Comparison of ENCODE assay signal across 1 cellular context in the genomic region with DNA sequence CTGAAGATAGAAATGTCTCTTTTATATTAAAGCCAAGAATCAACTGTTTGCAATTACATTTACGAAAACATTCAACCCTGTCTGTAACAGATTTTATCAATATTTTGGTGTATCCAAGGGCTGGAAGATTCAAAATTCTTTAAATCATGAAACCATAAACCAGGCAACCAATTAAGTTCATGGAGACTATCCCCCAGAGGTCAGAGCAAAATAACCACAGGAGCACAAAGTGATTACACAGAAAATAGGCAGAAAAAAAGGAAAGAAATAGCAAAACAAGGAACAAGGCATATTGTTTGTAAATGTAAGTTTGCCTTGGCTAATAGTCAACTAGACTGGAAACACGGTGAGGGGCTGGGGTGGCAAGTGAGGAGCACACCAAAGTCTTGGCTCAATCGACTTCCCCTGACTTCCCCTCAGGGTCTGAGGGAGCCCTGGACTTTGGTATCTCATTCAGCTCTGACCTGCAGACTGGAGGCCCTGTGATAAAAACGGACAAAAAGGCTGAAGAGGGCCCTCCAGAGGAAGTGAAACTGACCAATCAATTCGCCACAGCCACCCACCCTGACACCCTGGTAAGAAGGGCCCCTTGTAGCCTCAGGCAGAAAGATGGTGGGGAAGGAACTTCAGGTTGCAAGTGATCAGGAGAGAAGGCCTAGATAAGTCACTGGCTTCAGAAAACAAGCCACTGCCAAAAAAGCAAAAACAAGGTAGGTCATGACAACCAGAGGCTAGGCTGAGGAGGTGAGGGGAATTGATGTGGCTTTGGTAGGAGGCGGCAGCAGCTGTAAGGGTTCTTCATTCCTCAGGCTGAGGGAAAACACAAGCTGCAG.
A peak's percentile ranks its signal among the peaks of the same experiment; 100 is the strongest.
TF ChIP-seq lines count a peak whose summit lies in the region.

No MANE protein-coding gene starts in this region.

TF ChIP-seq in K562, 482 proteins besides CTCF, POLR2A, EP300 and RAD21 (continued from another document):
- TF ChIP-seq YY1 (IDR thresholded peaks at IDR 0.05; ENCODE audit: borderline replicate concordance in 1 of 3, control insufficient read depth in 1 of 3, extremely low read depth in 1 of 3, insufficient read depth in 3 of 3, insufficient read length in 1 of 3, insufficient replicate concordance in 2 of 3, low read depth in 1 of 3, low read length in 2 of 3), result peak in 1 of 3 experiments; percentile 32
- 0 out of 4 replicates have a peak, but pooled peaks of 1 of the 2 experiments have one; percentile 9 for TF ChIP-seq RCOR1 (IDR thresholded peaks at IDR 0.05; ENCODE audit: borderline replicate concordance in 1 of 2, low read depth in 2 of 2, low read length in 2 of 2)
- 0 out of 2 replicates have a peak, but pooled peaks have one; percentile 15 for TF ChIP-seq ZEB2 (IDR thresholded peaks at IDR 0.05)
- peak; percentile 29; the same call in 1 of the 2 replicates for TF ChIP-seq ARID1B (IDR thresholded peaks at IDR 0.05)
- TF ChIP-seq, protein P1, sequence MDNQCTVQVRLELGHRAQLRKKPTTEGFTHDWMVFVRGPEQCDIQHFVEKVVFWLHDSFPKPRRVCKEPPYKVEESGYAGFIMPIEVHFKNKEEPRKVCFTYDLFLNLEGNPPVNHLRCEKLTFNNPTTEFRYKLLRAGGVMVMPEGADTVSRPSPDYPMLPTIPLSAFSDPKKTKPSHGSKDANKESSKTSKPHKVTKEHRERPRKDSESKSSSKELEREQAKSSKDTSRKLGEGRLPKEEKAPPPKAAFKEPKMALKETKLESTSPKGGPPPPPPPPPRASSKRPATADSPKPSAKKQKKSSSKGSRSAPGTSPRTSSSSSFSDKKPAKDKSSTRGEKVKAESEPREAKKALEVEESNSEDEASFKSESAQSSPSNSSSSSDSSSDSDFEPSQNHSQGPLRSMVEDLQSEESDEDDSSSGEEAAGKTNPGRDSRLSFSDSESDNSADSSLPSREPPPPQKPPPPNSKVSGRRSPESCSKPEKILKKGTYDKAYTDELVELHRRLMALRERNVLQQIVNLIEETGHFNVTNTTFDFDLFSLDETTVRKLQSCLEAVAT (IDR thresholded peaks at IDR 0.05), result peak in 1 of 2 experiments; percentile 39; a peak in 1 of 4 replicates
- TF ChIP-seq POLR2H (tag; IDR thresholded peaks at IDR 0.05; ENCODE audit: low read depth), result no peak
- TF ChIP-seq ZBTB7A (IDR thresholded peaks at IDR 0.05; ENCODE audit: borderline replicate concordance, control insufficient read depth, low read depth, low read length), result peak; percentile 33; the same call in 1 of the 2 replicates
- TF ChIP-seq ZNF316 (IDR thresholded peaks at IDR 0.05), result peak; percentile 71
- TF ChIP-seq NFIC (IDR thresholded peaks at IDR 0.05), result peak; percentile 5; the same call in 1 of the 2 replicates
- TF ChIP-seq HDAC2 (IDR thresholded peaks at IDR 0.05), result 0 out of 2 replicates have a peak, but pooled peaks have one; percentile 46
- TF ChIP-seq ZKSCAN8 (CRISPR knock-in tag; IDR thresholded peaks at IDR 0.05), result no peak
- TF ChIP-seq, protein P2, sequence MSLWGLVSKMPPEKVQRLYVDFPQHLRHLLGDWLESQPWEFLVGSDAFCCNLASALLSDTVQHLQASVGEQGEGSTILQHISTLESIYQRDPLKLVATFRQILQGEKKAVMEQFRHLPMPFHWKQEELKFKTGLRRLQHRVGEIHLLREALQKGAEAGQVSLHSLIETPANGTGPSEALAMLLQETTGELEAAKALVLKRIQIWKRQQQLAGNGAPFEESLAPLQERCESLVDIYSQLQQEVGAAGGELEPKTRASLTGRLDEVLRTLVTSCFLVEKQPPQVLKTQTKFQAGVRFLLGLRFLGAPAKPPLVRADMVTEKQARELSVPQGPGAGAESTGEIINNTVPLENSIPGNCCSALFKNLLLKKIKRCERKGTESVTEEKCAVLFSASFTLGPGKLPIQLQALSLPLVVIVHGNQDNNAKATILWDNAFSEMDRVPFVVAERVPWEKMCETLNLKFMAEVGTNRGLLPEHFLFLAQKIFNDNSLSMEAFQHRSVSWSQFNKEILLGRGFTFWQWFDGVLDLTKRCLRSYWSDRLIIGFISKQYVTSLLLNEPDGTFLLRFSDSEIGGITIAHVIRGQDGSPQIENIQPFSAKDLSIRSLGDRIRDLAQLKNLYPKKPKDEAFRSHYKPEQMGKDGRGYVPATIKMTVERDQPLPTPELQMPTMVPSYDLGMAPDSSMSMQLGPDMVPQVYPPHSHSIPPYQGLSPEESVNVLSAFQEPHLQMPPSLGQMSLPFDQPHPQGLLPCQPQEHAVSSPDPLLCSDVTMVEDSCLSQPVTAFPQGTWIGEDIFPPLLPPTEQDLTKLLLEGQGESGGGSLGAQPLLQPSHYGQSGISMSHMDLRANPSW (CRISPR knock-in tag; IDR thresholded peaks at IDR 0.05), result 0 out of 2 replicates have a peak, but pooled peaks have one; percentile 37
- TF ChIP-seq FOS (IDR thresholded peaks at IDR 0.05; ENCODE audit: extremely low read depth, insufficient read length), result no peak
- TF ChIP-seq STAT5A (IDR thresholded peaks at IDR 0.05; ENCODE audit: borderline replicate concordance, low read length), result no peak
- TF ChIP-seq SIX5 (IDR thresholded peaks at IDR 0.05; ENCODE audit: borderline replicate concordance in 1 of 2, insufficient read depth in 1 of 2, low read depth in 1 of 2, low read length in 2 of 2), result no peak
- no peak for TF ChIP-seq CEBPG (CRISPR knock-in tag; IDR thresholded peaks at IDR 0.05)
- TF ChIP-seq CEBPG (tag; conservative IDR thresholded peaks at IDR 0.05 in 1 of 2, IDR thresholded peaks at IDR 0.05 in 1 of 2), result 0 out of 4 replicates have a peak, but pooled peaks of 1 of the 2 experiments have one; percentile 0
- TF ChIP-seq, protein P3, sequence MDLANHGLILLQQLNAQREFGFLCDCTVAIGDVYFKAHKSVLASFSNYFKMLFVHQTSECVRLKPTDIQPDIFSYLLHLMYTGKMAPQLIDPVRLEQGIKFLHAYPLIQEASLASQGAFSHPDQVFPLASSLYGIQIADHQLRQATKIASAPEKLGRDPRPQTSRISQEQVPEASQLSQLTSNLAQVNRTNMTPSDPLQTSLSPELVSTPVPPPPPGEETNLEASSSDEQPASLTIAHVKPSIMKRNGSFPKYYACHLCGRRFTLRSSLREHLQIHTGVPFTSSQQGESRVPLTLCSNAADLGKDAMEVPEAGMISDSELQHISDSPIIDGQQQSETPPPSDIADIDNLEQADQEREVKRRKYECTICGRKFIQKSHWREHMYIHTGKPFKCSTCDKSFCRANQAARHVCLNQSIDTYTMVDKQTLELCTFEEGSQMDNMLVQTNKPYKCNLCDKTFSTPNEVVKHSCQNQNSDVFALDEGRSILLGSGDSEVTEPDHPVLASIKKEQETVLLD (IDR thresholded peaks at IDR 0.05), result 0 out of 2 replicates have a peak, but pooled peaks have one; percentile 31
- TF ChIP-seq MXI1 (IDR thresholded peaks at IDR 0.05; ENCODE audit: low read depth, low read length), result no peak
- TF ChIP-seq ZFX (CRISPR knock-in tag; IDR thresholded peaks at IDR 0.05), result peak; percentile 69
- 0 out of 2 replicates have a peak, but pooled peaks have one; percentile 2 for TF ChIP-seq TAL1 (IDR thresholded peaks at IDR 0.05)
- TF ChIP-seq, protein P4, sequence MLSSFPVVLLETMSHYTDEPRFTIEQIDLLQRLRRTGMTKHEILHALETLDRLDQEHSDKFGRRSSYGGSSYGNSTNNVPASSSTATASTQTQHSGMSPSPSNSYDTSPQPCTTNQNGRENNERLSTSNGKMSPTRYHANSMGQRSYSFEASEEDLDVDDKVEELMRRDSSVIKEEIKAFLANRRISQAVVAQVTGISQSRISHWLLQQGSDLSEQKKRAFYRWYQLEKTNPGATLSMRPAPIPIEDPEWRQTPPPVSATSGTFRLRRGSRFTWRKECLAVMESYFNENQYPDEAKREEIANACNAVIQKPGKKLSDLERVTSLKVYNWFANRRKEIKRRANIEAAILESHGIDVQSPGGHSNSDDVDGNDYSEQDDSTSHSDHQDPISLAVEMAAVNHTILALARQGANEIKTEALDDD (IDR thresholded peaks at IDR 0.05), result peak; percentile 41; the same call in 1 of the 2 replicates
- TF ChIP-seq TEAD1 (CRISPR knock-in tag; IDR thresholded peaks at IDR 0.05), result no peak
- peak; percentile 50; the same call in 1 of the 2 replicates for TF ChIP-seq HDGF (IDR thresholded peaks at IDR 0.05)
- TF ChIP-seq SRSF1 (IDR thresholded peaks at IDR 0.05; ENCODE audit: low read depth, low read length), result no peak
- TF ChIP-seq TCF3 (CRISPR knock-in tag; IDR thresholded peaks at IDR 0.05), result peak; percentile 34; the same call in 1 of the 2 replicates
- TF ChIP-seq, protein P5, sequence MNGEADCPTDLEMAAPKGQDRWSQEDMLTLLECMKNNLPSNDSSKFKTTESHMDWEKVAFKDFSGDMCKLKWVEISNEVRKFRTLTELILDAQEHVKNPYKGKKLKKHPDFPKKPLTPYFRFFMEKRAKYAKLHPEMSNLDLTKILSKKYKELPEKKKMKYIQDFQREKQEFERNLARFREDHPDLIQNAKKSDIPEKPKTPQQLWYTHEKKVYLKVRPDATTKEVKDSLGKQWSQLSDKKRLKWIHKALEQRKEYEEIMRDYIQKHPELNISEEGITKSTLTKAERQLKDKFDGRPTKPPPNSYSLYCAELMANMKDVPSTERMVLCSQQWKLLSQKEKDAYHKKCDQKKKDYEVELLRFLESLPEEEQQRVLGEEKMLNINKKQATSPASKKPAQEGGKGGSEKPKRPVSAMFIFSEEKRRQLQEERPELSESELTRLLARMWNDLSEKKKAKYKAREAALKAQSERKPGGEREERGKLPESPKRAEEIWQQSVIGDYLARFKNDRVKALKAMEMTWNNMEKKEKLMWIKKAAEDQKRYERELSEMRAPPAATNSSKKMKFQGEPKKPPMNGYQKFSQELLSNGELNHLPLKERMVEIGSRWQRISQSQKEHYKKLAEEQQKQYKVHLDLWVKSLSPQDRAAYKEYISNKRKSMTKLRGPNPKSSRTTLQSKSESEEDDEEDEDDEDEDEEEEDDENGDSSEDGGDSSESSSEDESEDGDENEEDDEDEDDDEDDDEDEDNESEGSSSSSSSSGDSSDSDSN (IDR thresholded peaks at IDR 0.05; ENCODE audit: borderline replicate concordance in 1 of 2, low read depth in 2 of 2, low read length in 2 of 2), result peak; percentile 37 to 41; a peak in 1 of 4 replicates
- no peak for TF ChIP-seq CHD4 (IDR thresholded peaks at IDR 0.05; ENCODE audit: insufficient read depth, insufficient replicate concordance, low read depth, low read length, poor library complexity, severe bottlenecking)
- TF ChIP-seq MCM7 (IDR thresholded peaks at IDR 0.05), result no peak
- no peak for TF ChIP-seq DMBX1 (CRISPR knock-in tag; IDR thresholded peaks at IDR 0.05; ENCODE audit: borderline replicate concordance)
- TF ChIP-seq FOXJ2 (tag; IDR thresholded peaks at IDR 0.05), result peak; percentile 12; the same call in 1 of the 2 replicates
- peak; percentile 40; the same call in 1 of the 2 replicates for TF ChIP-seq CBFA2T3 (IDR thresholded peaks at IDR 0.05)
- peak; percentile 71 for TF ChIP-seq SPI1 (IDR thresholded peaks at IDR 0.05; ENCODE audit: borderline replicate concordance, low read depth, low read length)
- TF ChIP-seq TBP (optimal IDR thresholded peaks at IDR 0.05; ENCODE audit: low read depth, low read length), result peak; percentile 52
- no peak for TF ChIP-seq ARHGAP35 (IDR thresholded peaks at IDR 0.05; ENCODE audit: partially characterized antibody)
- no peak for TF ChIP-seq SMC3 (conservative IDR thresholded peaks at IDR 0.05; ENCODE audit: insufficient read depth, low read depth, low read length)
- TF ChIP-seq MAFG (tag; conservative IDR thresholded peaks at IDR 0.05), result no peak
- no peak for TF ChIP-seq MTA2 (IDR thresholded peaks at IDR 0.05; ENCODE audit: low read depth)
- 0 out of 2 replicates have a peak, but pooled peaks have one; percentile 44 for TF ChIP-seq MTA3 (IDR thresholded peaks at IDR 0.05; ENCODE audit: borderline replicate concordance)
- TF ChIP-seq RBM14 (IDR thresholded peaks at IDR 0.05; ENCODE audit: borderline replicate concordance, insufficient read depth, low read depth, low read length), result no peak
